ENCODE assay signal across 9 cellular contexts in genomic region chr9:122828965-122829284, GRCh38. TPM values are rescaled to one million over a fixed set of nuclear protein-coding genes. Genes with fewer than 3 reads are reported as not detected.
DNase-seq lines count a peak whose midpoint lies in the region; ATAC-seq and TF ChIP-seq lines count a peak whose summit lies in the region.
"Not testable (repeated sequence)": the region's sequence is repeated elsewhere in the genome, so short reads cannot be mapped to it uniquely, and the experiment has no call there.
"Had no signal": no experiment of that assay in that cellular context is flagged by ENCODE, and none has a peak within 500 bp of the region (broad histone marks: within the 10 kb centered on the region; RNA-seq: fewer than 3 reads in every experiment).

No MANE protein-coding gene starts in this region.

- TF ChIP-seq EP300 in transverse colon (IDR thresholded peaks at IDR 0.05; ENCODE audit: low read depth), result not testable (repeated sequence)

- H3K4me3 Mint-ChIP-seq in Caco-2 (ENCODE audit: unreplicated experiment) (peak overlapping the region; percentile 98), MCF 10A (ENCODE audit: unreplicated experiment) (peak overlapping the region; percentile 83), memory B cell (peak overlapping the region; percentile 99)
- H3K4me3 Mint-ChIP-seq in activated CD4-positive, alpha-beta memory T cell treated with anti-CD3 and anti-CD28 coated beads for 36 hours, result peak overlapping the region; percentile 97

- H3K4me3 ChIP-seq in Caco-2 (ENCODE audit: low read depth, low read length) (peak overlapping the region; percentile 91), MG63 (peak overlapping the region; percentile 99), fibroblast of pulmonary artery (replicated peaks; ENCODE audit: low read depth, low read length) (peak overlapping the region; percentile 82), prostate gland (peak overlapping the region; percentile 82 to 90), transverse colon (peak overlapping the region; percentile 50 to 100 (median 90))

- H3K27ac Mint-ChIP-seq in Caco-2 (ENCODE audit: unreplicated experiment), result peak overlapping the region; percentile 87
- peak overlapping the region; percentile 81 for H3K27ac Mint-ChIP-seq in activated CD4-positive, alpha-beta memory T cell treated with anti-CD3 and anti-CD28 coated beads for 36 hours
- peak overlapping the region; percentile 81 for H3K27ac Mint-ChIP-seq in MCF 10A (ENCODE audit: low read depth, unreplicated experiment)
- H3K27ac Mint-ChIP-seq in memory B cell, result peak overlapping the region; percentile 93

- H3K36me3 Mint-ChIP-seq in Caco-2 (ENCODE audit: insufficient read depth, unreplicated experiment) (peaks cover 26% of the 10 kb centered on the region), MCF 10A (ENCODE audit: insufficient read depth, unreplicated experiment) (peaks cover 27% of the 10 kb centered on the region)
- H3K36me3 Mint-ChIP-seq in activated CD4-positive, alpha-beta memory T cell treated with anti-CD3 and anti-CD28 coated beads for 36 hours, result peaks cover 14% of the 10 kb centered on the region
- not testable (repeated sequence) for H3K36me3 Mint-ChIP-seq in memory B cell

- ATAC-seq in memory B cell (ENCODE audit: low read depth), result not testable (repeated sequence)

- not testable (repeated sequence) for H3K9me3 ChIP-seq in Caco-2, MG63, prostate gland, transverse colon

- POLR2A ChIA-PET in Caco-2 (lab: Charles Lee) (interaction anchor here (0.7 to 1.3 kb wide), 2 partner anchors 112 to 483 kb away, joined by 3 to 6 read pairs; partner anchors contain the start of gene RABGAP1), MCF 10A (lab: Yijun Ruan, JAX) (interaction anchor here (0.5 to 1.7 kb wide), 7 partner anchors 9 to 564 kb away, joined by 3 to 10 read pairs (median 4); partner anchors contain the start of genes MRRF, RABGAP1, RBM18 and ZBTB26)
- POLR2A ChIA-PET in activated CD4-positive, alpha-beta memory T cell treated with anti-CD3 and anti-CD28 coated beads for 36 hours (lab: Charles Lee), result interaction anchor here (1.1 to 1.2 kb wide), 2 partner anchors 12 to 76 kb away, joined by 3 to 7 read pairs; partner anchors contain the start of gene RC3H2

- intact Hi-C loops in Caco-2 (cut with micrococcal nuclease; ENCODE audit: unreplicated experiment); prostate gland (cut with DNase I); transverse colon (cut with DNase I; ENCODE audit: low total_unique reads): not testable (repeated sequence)
- intact Hi-C loops in activated CD4-positive, alpha-beta memory T cell treated with anti-CD3 and anti-CD28 coated beads for 36 hours (cut with micrococcal nuclease), result loop anchor here (1.0 to 5.0 kb wide), 4 partner anchors 75 to 396 kb away; partner anchors contain the start of gene ZBTB26
- intact Hi-C loops in MCF 10A (cut with micrococcal nuclease), result loop anchor here (5.0 kb wide), 1 partner anchor 163 kb away; no protein-coding TSS in a partner anchor

- H3K27ac ChIP-seq in prostate gland (peak overlapping the region; percentile 91 to 93), transverse colon (peak overlapping the region; percentile 96 to 99 (median 98))

- not testable (repeated sequence) for DNase-seq in Caco-2; MG63; activated CD4-positive, alpha-beta memory T cell treated with anti-CD3 and anti-CD28 coated beads for 36 hours; MCF 10A (ENCODE audit: unreplicated experiment); fibroblast of pulmonary artery (ENCODE audit: low read depth); memory B cell (ENCODE audit: low spot score in 2 of 2); prostate gland (ENCODE audit: low spot score); transverse colon

- H3K9me3 Mint-ChIP-seq in Caco-2 (ENCODE audit: unreplicated experiment); activated CD4-positive, alpha-beta memory T cell treated with anti-CD3 and anti-CD28 coated beads for 36 hours; MCF 10A (ENCODE audit: unreplicated experiment); memory B cell: not testable (repeated sequence)

- H3K4me1 ChIP-seq in Caco-2; prostate gland (replicated peaks): not testable (repeated sequence)
- H3K4me1 ChIP-seq in transverse colon, result peaks cover 14 to 30% (median 18%) of the 10 kb centered on the region in 4 donors

- not testable (repeated sequence) for H3K27me3 Mint-ChIP-seq in Caco-2 (ENCODE audit: insufficient read depth, unreplicated experiment); activated CD4-positive, alpha-beta memory T cell treated with anti-CD3 and anti-CD28 coated beads for 36 hours; MCF 10A (ENCODE audit: insufficient read depth, unreplicated experiment); memory B cell

- H3K4me1 Mint-ChIP-seq in Caco-2 (ENCODE audit: low read depth, unreplicated experiment); MCF 10A (ENCODE audit: insufficient read depth, unreplicated experiment): not testable (repeated sequence)
- peaks cover 33% of the 10 kb centered on the region for H3K4me1 Mint-ChIP-seq in activated CD4-positive, alpha-beta memory T cell treated with anti-CD3 and anti-CD28 coated beads for 36 hours (ENCODE audit: low read depth)
- peaks cover 11% of the 10 kb centered on the region for H3K4me1 Mint-ChIP-seq in memory B cell

- H3K27me3 ChIP-seq in Caco-2 (replicated peaks; ENCODE audit: control insufficient read depth, insufficient read depth, low read length); MG63; prostate gland (replicated peaks; ENCODE audit: insufficient read depth); transverse colon: not testable (repeated sequence)

- TF ChIP-seq CTCF in Caco-2 (IDR thresholded peaks at IDR 0.05; ENCODE audit: insufficient read depth in 1 of 2, low read depth in 1 of 2, low read length in 1 of 2, severe bottlenecking in 1 of 2, unreplicated experiment in 1 of 2); MCF 10A (IDR thresholded peaks at IDR 0.05; ENCODE audit: unreplicated experiment); fibroblast of pulmonary artery (IDR thresholded peaks at IDR 0.05; ENCODE audit: low read length, missing control alignments); prostate gland (IDR thresholded peaks at IDR 0.05); transverse colon (IDR thresholded peaks at IDR 0.05): not testable (repeated sequence)

- not testable (repeated sequence) for H3K36me3 ChIP-seq in Caco-2 (ENCODE audit: control insufficient read depth, insufficient read depth, low read length); prostate gland
- H3K36me3 ChIP-seq in MG63 (peaks cover 11% of the 10 kb centered on the region), transverse colon (peaks cover 0 to 11% (median 0%) of the 10 kb centered on the region in 4 donors)

- TF ChIP-seq POLR2A in prostate gland (IDR thresholded peaks at IDR 0.05); transverse colon (IDR thresholded peaks at IDR 0.05): not testable (repeated sequence)

- CTCF ChIA-PET in Caco-2 (lab: Charles Lee); MCF 10A (lab: Yijun Ruan, JAX): not testable (repeated sequence)
- CTCF ChIA-PET in activated CD4-positive, alpha-beta memory T cell treated with anti-CD3 and anti-CD28 coated beads for 36 hours (lab: Charles Lee), result interaction anchor here (0.9 to 2.8 kb wide), 5 partner anchors 13 to 730 kb away, joined by 3 to 7 read pairs (median 3); no protein-coding TSS in a partner anchor

- in situ Hi-C loops in transverse colon (cut with MboI; ENCODE audit: low pct_ligation_motif_present in 1 of 4, low pct_unique_long_range_greater_than_20kb in 1 of 4, low sequenced_read_pairs in 3 of 4), result not testable (repeated sequence)

- not testable (repeated sequence) for BruUV-seq in Caco-2 (replicated peaks; lab: Mats Ljungman, UMichigan); MCF 10A (replicated peaks; lab: Mats Ljungman, UMichigan)

- 74% methylated on average over 18 of the region's 18 CpGs for WGBS in prostate gland
- 70 to 82% methylated on average over 15 to 18 of the region's 18 CpGs for WGBS in transverse colon (ENCODE audit: low coverage in 1 of 2), 2 donors

RNA-seq across cellular contexts. Expression of gene PDCL, which starts 0.5 kb away (rescaled TPM):
- total RNA-seq in Caco-2 (2022), result 20.7 and 20.8 TPM in 2 replicates
- total RNA-seq in MG63 (2014; rRNA removed; shearing (Covaris generic); ENCODE audit: low replicate concordance), result 23.4 and 25.8 TPM in 2 replicates
- 10 to 100 TPM; 18.7 to 21.5 TPM for total RNA-seq in activated CD4-positive, alpha-beta memory T cell treated with anti-CD3 and anti-CD28 coated beads for 36 hours
- total RNA-seq in MCF 10A (2022), result 11.1 and 11.2 TPM in 2 replicates
- total RNA-seq in prostate gland, result 10 to 100 TPM; 13.9 to 21.9 TPM
- 10 to 100 TPM in 3 of 4 donors, 1 to 10 TPM in 1; 4.6 to 16.4 (median 12.8) TPM for total RNA-seq in transverse colon

RNA-seq across cellular contexts. Expression of gene OR1K1, which starts 29.0 kb away (rescaled TPM):
- total RNA-seq in Caco-2 (2022) (not detected in 2 replicates), MCF 10A (2022) (not detected in 2 replicates), prostate gland (not detected), transverse colon (not detected)
- not detected in 2 replicates for total RNA-seq in MG63 (2014; rRNA removed; shearing (Covaris generic); ENCODE audit: low replicate concordance)
- not detected for total RNA-seq in activated CD4-positive, alpha-beta memory T cell treated with anti-CD3 and anti-CD28 coated beads for 36 hours
- total RNA-seq: left lobe of liver had no signal

RNA-seq across cellular contexts. Expression of gene OR5C1, which starts 40.2 kb away (rescaled TPM):
- not detected in 2 replicates for total RNA-seq in Caco-2 (2022)
- total RNA-seq in MG63 (2014; rRNA removed; shearing (Covaris generic); ENCODE audit: low replicate concordance), result not detected in 2 replicates
- total RNA-seq in activated CD4-positive, alpha-beta memory T cell treated with anti-CD3 and anti-CD28 coated beads for 36 hours, result not detected
- total RNA-seq in MCF 10A (2022), result not detected in 2 replicates
- total RNA-seq in prostate gland, result not detected
- not detected for total RNA-seq in transverse colon
- total RNA-seq: left lobe of liver had no signal
